In the genomic region with DNA sequence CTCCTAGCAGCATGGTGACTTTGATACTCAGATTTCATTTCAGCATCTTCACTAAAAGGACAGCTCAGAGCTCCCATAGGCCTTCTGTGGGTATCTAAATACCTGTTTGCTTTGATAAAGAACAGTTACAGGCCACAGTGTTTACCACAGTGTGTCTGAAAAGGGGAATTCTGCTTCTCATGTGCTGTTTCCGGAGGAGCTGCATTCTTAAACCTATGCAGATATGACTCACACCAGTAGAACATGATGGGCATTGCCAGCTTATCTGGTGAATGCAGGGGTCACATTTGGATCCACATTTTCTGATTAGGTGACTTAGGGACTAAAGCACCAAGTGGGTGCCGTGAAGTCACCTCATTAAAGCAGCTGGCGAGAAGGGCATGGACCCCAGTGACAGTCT, we compare ENCODE assay signal across 11 cellular contexts. TPM values are rescaled to one million over a fixed set of nuclear protein-coding genes. Genes with fewer than 3 reads are reported as not detected.
DNase-seq lines count a peak whose midpoint lies in the region; ATAC-seq, FAIRE-seq and TF ChIP-seq lines count a peak whose summit lies in the region.
"Had no signal": no experiment of that assay in that cellular context is flagged by ENCODE, and none has a peak within 500 bp of the region (broad histone marks: within the 10 kb centered on the region; RNA-seq: fewer than 3 reads in every experiment).

No MANE protein-coding gene starts in this region.

- peak; percentile 80 for FAIRE-seq in GM12878 (lab: Jason Lieb, UNC)

- peak overlapping the region; percentile 6; the same call in 1 of the 2 replicates for H3K4me2 ChIP-seq in GM12878 (ENCODE audit: control insufficient read depth, insufficient read depth)

- peaks cover 63% of the 10 kb centered on the region for H3K36me3 Mint-ChIP-seq in CD4-positive, CD25-positive, alpha-beta regulatory T cell

- POLR2A ChIA-PET in GM12878 (lab: Charles Lee) (interaction anchor here (0.6 to 1.0 kb wide), 3 partner anchors 51 to 449 kb away, joined by 3 to 4 read pairs (median 3); no protein-coding TSS in a partner anchor), HEK293T (lab: Yijun Ruan, JAX) (no interaction called here)

- H3K4me3 ChIP-seq in CD4-positive, CD25-positive, alpha-beta regulatory T cell (ENCODE audit: low read depth, low read length), result peak overlapping the region; percentile 82
- no peak overlapping the region for H3K4me3 ChIP-seq in GM12878
- H3K4me3 ChIP-seq in vagina, result no peak overlapping the region

- H3K27ac Mint-ChIP-seq in CD4-positive, CD25-positive, alpha-beta regulatory T cell, result peak overlapping the region; percentile 83 to 94 (median 91)

- no peaks in the 10 kb centered on the region for H3K9me3 Mint-ChIP-seq in CD4-positive, CD25-positive, alpha-beta regulatory T cell
- H3K9me3 Mint-ChIP-seq: CD14-positive monocyte had no signal

- ATAC-seq in CD4-positive, CD25-positive, alpha-beta regulatory T cell (ENCODE audit: low read depth in 2 of 2), result peak; percentile 86 to 88
- ATAC-seq in GM19023 (IDR thresholded peaks at IDR 0.05; ENCODE audit: unreplicated experiment) (peak; percentile 58), HG03565 (IDR thresholded peaks at IDR 0.05; ENCODE audit: unreplicated experiment) (peak; percentile 83), GM12878 (peak; percentile 97)

- peak overlapping the region; percentile 77 for H3K27ac ChIP-seq in CD4-positive, CD25-positive, alpha-beta regulatory T cell (ENCODE audit: insufficient read depth, low read length, poor library complexity, severe bottlenecking)
- H3K27ac ChIP-seq in GM12878 (ENCODE audit: control insufficient read depth, insufficient read depth) (peak overlapping the region; percentile 71), vagina (no peak overlapping the region)
- H3K27ac ChIP-seq: neutrophil had no signal

- no peaks in the 10 kb centered on the region for H3K27me3 Mint-ChIP-seq in CD4-positive, CD25-positive, alpha-beta regulatory T cell

- peaks cover 24% of the 10 kb centered on the region for H3K4me1 ChIP-seq in CD4-positive, CD25-positive, alpha-beta regulatory T cell (ENCODE audit: control insufficient read depth, insufficient read depth, low read length, poor library complexity, severe bottlenecking)
- H3K4me1 ChIP-seq in GM12878 (ENCODE audit: control insufficient read depth, insufficient read depth, low read length) (peaks cover 6% of the 10 kb centered on the region), vagina (no peaks in the 10 kb centered on the region)

- H3K36me3 ChIP-seq in CD4-positive, CD25-positive, alpha-beta regulatory T cell (ENCODE audit: control insufficient read depth, insufficient read depth, low read length), result peaks cover 61% of the 10 kb centered on the region
- peaks cover 22 to 45% of the 10 kb centered on the region in 2 experiments for H3K36me3 ChIP-seq in GM12878 (ENCODE audit: control insufficient read depth in 2 of 2, insufficient read depth in 2 of 2, low read length in 1 of 2)
- H3K36me3 ChIP-seq in vagina, result peaks cover 0 to 95% of the 10 kb centered on the region in 2 donors

- H3K4me1 Mint-ChIP-seq in CD4-positive, CD25-positive, alpha-beta regulatory T cell, result peaks cover 21 to 37% (median 32%) of the 10 kb centered on the region in 4 donors
- H3K4me1 Mint-ChIP-seq: CD14-positive monocyte had no signal

- RAD21 ChIA-PET in GM12878 (lab: Charles Lee; ENCODE audit: unreplicated experiment), result interaction anchor here (1.3 kb wide), 1 partner anchor 65 kb away, joined by 4 read pairs; no protein-coding TSS in a partner anchor

- TF ChIP-seq RAD21 in GM12878 (IDR thresholded peaks at IDR 0.05; ENCODE audit: insufficient read depth, low read depth, low read length), result no peak

- no peak overlapping the region for H2AFZ ChIP-seq in GM12878 (ENCODE audit: control insufficient read depth, low read depth, low read length)

- H3K27me3 ChIP-seq in CD4-positive, CD25-positive, alpha-beta regulatory T cell (ENCODE audit: control insufficient read depth, insufficient read depth, low read length), result no peaks in the 10 kb centered on the region
- H3K27me3 ChIP-seq in GM12878 (replicated peaks in 1 of 2; ENCODE audit: control insufficient read depth in 2 of 2, insufficient read depth in 2 of 2, low read length in 1 of 2) (no peaks in the 10 kb centered on the region), vagina (no peaks in the 10 kb centered on the region)
- H3K27me3 ChIP-seq: neutrophil had no signal

- intact Hi-C loops in GM12878 (cut with micrococcal nuclease; ENCODE audit: unreplicated experiment), result no loop called here
- intact Hi-C loops in vagina (cut with DNase I), result no loop called here

- peak; percentile 66 to 70; a peak in 2 of 4 replicates for TF ChIP-seq EP300 in GM12878 (IDR thresholded peaks at IDR 0.05; ENCODE audit: borderline replicate concordance in 1 of 2, control insufficient read depth in 1 of 2, low read depth in 2 of 2, low read length in 2 of 2)

- no TSS peak for BruUV-seq in GM12878 (replicated peaks; lab: Mats Ljungman, UMichigan)

- no peaks in the 10 kb centered on the region for H3K9me3 ChIP-seq in CD4-positive, CD25-positive, alpha-beta regulatory T cell (ENCODE audit: control insufficient read depth in 2 of 2, low read length in 2 of 2)
- H3K9me3 ChIP-seq in GM12878 (replicated peaks; ENCODE audit: control insufficient read depth, insufficient read depth, low read length) (no peaks in the 10 kb centered on the region), vagina (no peaks in the 10 kb centered on the region)
- H3K9me3 ChIP-seq: neutrophil had no signal

- DNase-seq in CD4-positive, CD25-positive, alpha-beta regulatory T cell, result peak; percentile 16 to 42 (median 39)
- DNase-seq in GM12878 (ENCODE audit: low read depth, low spot score) (peak; percentile 93), HEK293T (ENCODE audit: extremely low spot score) (no peak), amygdala (lab: John Stamatoyannopoulos, UW) (no peak), vagina (ENCODE audit: extremely low spot score in 2 of 2) (no peak), EL (no peak)
- DNase-seq: RPMI8226 had no signal

- in situ Hi-C loops in GM12878 (cut with MboI), result no loop called here

- no peak for TF ChIP-seq CTCF in GM12878 (IDR thresholded peaks at IDR 0.05 in 2 of 3, conservative IDR thresholded peaks at IDR 0.05 in 1 of 3; ENCODE audit: control insufficient read depth in 2 of 3, extremely low read depth in 1 of 3, insufficient read depth in 1 of 3, low read depth in 3 of 3, low read length in 3 of 3)
- no peak for TF ChIP-seq CTCF in vagina (IDR thresholded peaks at IDR 0.05)

- no peak for TF ChIP-seq POLR2A in GM12878 (IDR thresholded peaks at IDR 0.05; ENCODE audit: low read depth, low read length)
- no peak for TF ChIP-seq POLR2A in vagina (IDR thresholded peaks at IDR 0.05)

- H4K20me1 ChIP-seq in GM12878 (ENCODE audit: control insufficient read depth, insufficient read depth), result no peaks in the 10 kb centered on the region

- H3K4me3 Mint-ChIP-seq in CD4-positive, CD25-positive, alpha-beta regulatory T cell, result peak overlapping the region; percentile 76 to 90 (median 86)
- H3K4me3 Mint-ChIP-seq: CD14-positive monocyte had no signal

- H3K9ac ChIP-seq in GM12878 (ENCODE audit: control insufficient read depth, insufficient read depth, low read length), result 0 out of 2 replicates have a peak overlapping the region, but pooled peaks have one; percentile 14

- H3K79me2 ChIP-seq in GM12878 (ENCODE audit: control insufficient read depth, insufficient read depth, low read length), result peaks cover 9% of the 10 kb centered on the region

- 0% methylated on average over 3 of the region's 3 CpGs for WGBS in GM12878 (ENCODE audit: insufficient coverage, insufficient replicate concordance, low lambda C conversion rate, missing lambda C conversion rate)

- CTCF ChIA-PET in GM12878 (lab: Yijun Ruan, JAX), result interaction anchor here (0.6 to 1.5 kb wide), 4 partner anchors 9 to 562 kb away, joined by 3 to 6 read pairs (median 3); no protein-coding TSS in a partner anchor
- CTCF ChIA-PET in HEK293T (lab: Yijun Ruan, JAX), result no interaction called here

- SMC1A ChIA-PET in GM12878 (lab: Charles Lee; ENCODE audit: uncharacterized antibody, unreplicated experiment), result interaction anchor here (1.0 to 1.5 kb wide), 5 partner anchors 8 to 74 kb away, joined by 3 to 6 read pairs (median 4); no protein-coding TSS in a partner anchor

TF ChIP-seq in GM12878, 131 proteins besides CTCF, POLR2A, EP300 and RAD21 (continues in another document):
- TF ChIP-seq SIN3A (IDR thresholded peaks at IDR 0.05; ENCODE audit: low read depth, low read length), result no peak
- TF ChIP-seq ZNF384 (IDR thresholded peaks at IDR 0.05; ENCODE audit: borderline replicate concordance, low read depth, low read length), result no peak
- no peak for TF ChIP-seq TAF1 (IDR thresholded peaks at IDR 0.05; ENCODE audit: borderline replicate concordance, low read depth, low read length)
- no peak for TF ChIP-seq NFYA (IDR thresholded peaks at IDR 0.05; ENCODE audit: borderline replicate concordance, low read depth, low read length)
- no peak for TF ChIP-seq BRCA1 (IDR thresholded peaks at IDR 0.05; ENCODE audit: low read depth, low read length)

TF ChIP-seq in HEK293T, 16 proteins besides CTCF, POLR2A, EP300 and RAD21 (continues in another document):
- no peak for TF ChIP-seq HDGF (IDR thresholded peaks at IDR 0.05; ENCODE audit: borderline replicate concordance)
- no peak for TF ChIP-seq ZNF384 (IDR thresholded peaks at IDR 0.05)
- TF ChIP-seq FOXK2 (IDR thresholded peaks at IDR 0.05), result no peak
- no peak for TF ChIP-seq CTBP1 (IDR thresholded peaks at IDR 0.05; ENCODE audit: borderline replicate concordance)

RNA-seq across cellular contexts. Expression of gene TRRAP, which starts 52.6 kb away (rescaled TPM):
- 66.5 TPM for total RNA-seq in CD4-positive, CD25-positive, alpha-beta regulatory T cell
- 1 to 10 TPM; 2.9 to 4.1 (median 3.8) TPM for polyA plus RNA-seq in CD4-positive, CD25-positive, alpha-beta regulatory T cell
- total RNA-seq in GM12878 (2013; cell fraction: nucleolus; rRNA removed), result 72.0 and 84.3 TPM in 2 replicates
- total RNA-seq in GM12878 (2014; rRNA removed) (11.7 and 14.9 TPM in 2 replicates), GM12878 (2014; rRNA removed; fragmentation: Illumina TruSeq; extraction: Trizol) (5.7 and 7.2 TPM in 2 replicates), GM12878 (2021) (35.0 and 39.3 TPM in 2 replicates), vagina (39.3 TPM)
- polyA plus RNA-seq in GM12878 (2011; ENCODE audit: low read depth), result 10.7 TPM
- polyA plus RNA-seq in GM12878 (2011; rRNA removed) (5.4 and 11.2 TPM in 2 replicates), GM12878 (2014; fragmentation: Illumina TruSeq; extraction: Trizol) (13.6 and 21.3 TPM in 2 replicates), GM12878 (2014; fragmentation: Nextera tagmentation; extraction: Ambion mirVana) (1 to 10 TPM; 1.1 to 1.7 TPM), GM12878 (2014; rRNA removed) (18.2 and 21.4 TPM in 2 replicates), GM12878 (2016; fragmentation: Nextera tagmentation; extraction: Ambion mirVana) (1 to 10 TPM; 4.5 to 5.6 TPM)
- 15.9 and 20.8 TPM in 2 replicates for polyA plus RNA-seq in GM12878 (2011; cell fraction: cytosol; rRNA removed)
- 71.5 and 188 TPM in 2 replicates for polyA plus RNA-seq in GM12878 (2011; cell fraction: nucleus; rRNA removed)
- polyA plus RNA-seq in GM12878 (2012), result 15.5 and 19.4 TPM in 2 replicates
- 42.1 and 43.5 TPM in 2 replicates for polyA minus RNA-seq in GM12878 (2011; rRNA and poly(A)+ RNA removed)
- 19.9 and 21.8 TPM in 2 replicates for polyA minus RNA-seq in GM12878 (2011; cell fraction: cytosol; rRNA and poly(A)+ RNA removed)
- polyA minus RNA-seq in GM12878 (2011; cell fraction: nucleus; rRNA and poly(A)+ RNA removed), result 52.5 and 131 TPM in 2 replicates

Comparison
In these comparisons a context has a peak if more than half of its experiments do, and no peak if none do; other contexts are left out.
1. DNase-seq: peak in CD4-positive, CD25-positive, alpha-beta regulatory T cell (3 of 3) and GM12878 (single experiment); none in HEK293T (single experiment), amygdala (0 of 56), vagina (0 of 2) and EL (single experiment).
2. Peak in every context shown above with its lines, with median percentiles within 50 percentile points of each other: ATAC-seq.